Comparison of ENCODE assay signal across 18 cellular contexts in the genomic region with DNA sequence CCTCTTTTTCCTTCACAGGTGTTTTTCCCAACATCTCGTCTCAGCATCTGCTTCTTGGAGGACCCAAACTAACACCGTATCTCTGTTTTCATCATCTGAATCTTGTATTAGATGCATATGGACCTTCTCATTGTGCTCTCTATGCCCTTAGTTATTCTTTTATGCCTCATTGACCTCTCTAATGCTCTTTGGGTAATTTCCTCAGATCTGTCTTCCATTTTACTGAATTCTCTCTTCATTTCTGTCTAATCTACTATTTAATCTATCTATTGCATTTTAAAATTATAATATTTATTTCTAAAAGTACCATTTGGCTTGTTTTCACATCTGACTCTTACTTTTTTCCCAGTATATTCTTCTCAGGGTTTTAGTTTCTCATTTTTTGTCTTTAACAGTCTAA.
"Had no signal": no experiment of that assay in that cellular context is flagged by ENCODE, and none has a peak within 500 bp of the region (broad histone marks: within the 10 kb centered on the region; RNA-seq: fewer than 3 reads in every experiment).

No MANE protein-coding gene starts in this region.

- H3K4me3 Mint-ChIP-seq: activated CD4-positive, alpha-beta T cell treated with anti-CD3 and anti-CD28 coated beads, Interleukin-2, amount 10 ng/mL, durations not matched to agents 24 days and 14 days; memory B cell; WTC11 had no signal

- H3K27ac ChIP-seq: hepatocyte, prostate gland, skin epidermis, suprapubic skin had no signal

- H3K79me2 ChIP-seq: hepatocyte had no signal

- H3K4me1 ChIP-seq: prostate gland, suprapubic skin had no signal

- H3K27me3 Mint-ChIP-seq: activated CD4-positive, alpha-beta T cell treated with anti-CD3 and anti-CD28 coated beads, Interleukin-2, amount 10 ng/mL, durations not matched to agents 24 days and 14 days; memory B cell had no signal

- H3K27ac Mint-ChIP-seq: activated CD4-positive, alpha-beta T cell treated with anti-CD3 and anti-CD28 coated beads, Interleukin-2, amount 10 ng/mL, durations not matched to agents 24 days and 14 days; memory B cell; WTC11 had no signal

- H3K36me3 ChIP-seq: prostate gland, suprapubic skin had no signal

- H3K27me3 ChIP-seq: hepatocyte, suprapubic skin had no signal

- ATAC-seq: esophagus mucosa, left ventricle myocardium superior, right cardiac atrium, WTC11 had no signal

- H3K9me3 ChIP-seq: prostate gland had no signal

- H2AFZ ChIP-seq: hepatocyte had no signal

- H3K4me3 ChIP-seq: hepatocyte, prostate gland, skin epidermis, suprapubic skin had no signal

- H3K4me2 ChIP-seq: hepatocyte had no signal

- DNase-seq: activated CD4-positive, alpha-beta T cell treated with anti-CD3 and anti-CD28 coated beads, Interleukin-2, amount 10 ng/mL, durations not matched to agents 24 days and 14 days; activated CD8-positive, alpha-beta memory T cell treated with anti-CD3 and anti-CD28 coated beads for 24 hours; activated effector memory CD4-positive, alpha-beta T cell treated with Interleukin-2 at 50 U/mL for 16 hours; left ventricle myocardium superior; right cardiac atrium; SHP77 treated with DMSO at 0.1 percent for 48 hours; stimulated activated CD4-positive, alpha-beta T cell treated with anti-CD3 and anti-CD28 coated beads, Interleukin-15, amount 100 ng/mL, for 24 hours; stimulated activated CD4-positive, alpha-beta T cell treated with anti-CD3 and anti-CD28 coated beads, Interleukin-4, amount 100 ng/mL, for 1 hour; stimulated activated naive CD4-positive, alpha-beta T cell treated with Interleukin-2 at 50 U/mL for 16 hours; T-helper 2 cell; trophoblast cell had no signal
